Comparison of ENCODE assay signal across 7 cellular contexts in genomic region chr18:14978962-14979535, GRCh38.
A peak's percentile ranks its signal among the peaks of the same experiment; 100 is the strongest.
DNase-seq lines count a peak whose midpoint lies in the region; ATAC-seq, FAIRE-seq and TF ChIP-seq lines count a peak whose summit lies in the region.

No MANE protein-coding gene starts in this region.

- FAIRE-seq in bronchial epithelial cell (lab: Jason Lieb, UNC), result peak; percentile 43

- no peak overlapping the region for H3K27ac ChIP-seq in gastroesophageal sphincter

- 21 to 38% methylated on average over 4 to 7 of the region's 8 CpGs for WGBS in gastroesophageal sphincter (ENCODE audit: low coverage in 1 of 2), 2 donors

- no peaks in the 10 kb centered on the region for H3K27me3 ChIP-seq in GM06990 (replicated peaks; ENCODE audit: control insufficient read depth, insufficient read depth, low read length)
- H3K27me3 ChIP-seq in bronchial epithelial cell (ENCODE audit: control insufficient read depth, insufficient read depth, low read length), result no peaks in the 10 kb centered on the region
- peaks cover 16% of the 10 kb centered on the region for H3K27me3 ChIP-seq in gastroesophageal sphincter

- H3K4me1 ChIP-seq in gastroesophageal sphincter, result no peaks in the 10 kb centered on the region

- ATAC-seq in gastroesophageal sphincter, result no peak
- ATAC-seq in GM19035 (IDR thresholded peaks at IDR 0.05; ENCODE audit: unreplicated experiment), result no peak
- ATAC-seq in GM19452 (IDR thresholded peaks at IDR 0.05; ENCODE audit: unreplicated experiment), result no peak

- TF ChIP-seq CTCF in GM06990 (IDR thresholded peaks at IDR 0.05; ENCODE audit: insufficient read depth, low read length, poor library complexity, severe bottlenecking) (peak; percentile 5), bronchial epithelial cell (IDR thresholded peaks at IDR 0.05; ENCODE audit: insufficient read depth, low read length, severe bottlenecking) (peak; percentile 40), retinal pigment epithelial cell (conservative IDR thresholded peaks at IDR 0.05; ENCODE audit: low read depth, low read length) (peak; percentile 24), gastroesophageal sphincter (IDR thresholded peaks at IDR 0.05) (no peak)

- no peaks in the 10 kb centered on the region for H3K9me3 ChIP-seq in gastroesophageal sphincter

- DNase-seq in GM06990 (ENCODE audit: extremely low read depth, insufficient read length) (no peak), NCI-H1694 treated with DMSO at 0.1 percent for 48 hours (lab: John Stamatoyannopoulos, UW) (peak; percentile 9), bronchial epithelial cell (ENCODE audit: low read depth) (no peak), retinal pigment epithelial cell (ENCODE audit: low read depth) (no peak)

- H3K36me3 ChIP-seq in GM06990 (ENCODE audit: control insufficient read depth, insufficient read depth, low read length) (no peaks in the 10 kb centered on the region), bronchial epithelial cell (ENCODE audit: control insufficient read depth, insufficient read depth, low read length) (no peaks in the 10 kb centered on the region), gastroesophageal sphincter (no peaks in the 10 kb centered on the region)

- H3K4me3 ChIP-seq in GM06990 (replicated peaks; ENCODE audit: low read depth, low read length) (no peak overlapping the region), bronchial epithelial cell (ENCODE audit: low read depth, low read length) (no peak overlapping the region), retinal pigment epithelial cell (ENCODE audit: low read length) (no peak overlapping the region), gastroesophageal sphincter (no peak overlapping the region)

- no peak for TF ChIP-seq POLR2A in gastroesophageal sphincter (IDR thresholded peaks at IDR 0.05)

- no peak for TF ChIP-seq EP300 in gastroesophageal sphincter (IDR thresholded peaks at IDR 0.05)

Comparison
In these comparisons a context has a peak if more than half of its experiments do, and no peak if none do; other contexts are left out.
1. CTCF ChIP-seq: peak in GM06990 (single experiment), bronchial epithelial cell (single experiment) and retinal pigment epithelial cell (single experiment); none in gastroesophageal sphincter (0 of 4).